ENCODE assay signal across 21 cellular contexts in genomic region chr5:137143244-137143605, GRCh38.
DNase-seq lines count a peak whose midpoint lies in the region; ATAC-seq and TF ChIP-seq lines count a peak whose summit lies in the region.
"Had no signal": no experiment of that assay in that cellular context is flagged by ENCODE, and none has a peak within 500 bp of the region (broad histone marks: within the 10 kb centered on the region; RNA-seq: fewer than 3 reads in every experiment).

No MANE protein-coding gene starts in this region.

- H3K9me2 ChIP-seq in PC-3 (replicated peaks; ENCODE audit: low read length), result no peaks in the 10 kb centered on the region

- no peaks in the 10 kb centered on the region for H3K79me2 ChIP-seq in ACC112 (ENCODE audit: control insufficient read depth, insufficient read depth, low read length, unreplicated experiment)
- no peaks in the 10 kb centered on the region for H3K79me2 ChIP-seq in PC-3 (ENCODE audit: low read length)

- TF ChIP-seq CTCF in PC-3 (conservative IDR thresholded peaks at IDR 0.05; ENCODE audit: low read depth, low read length) (no peak), esophagus muscularis mucosa (IDR thresholded peaks at IDR 0.05) (no peak)

- POLR2A ChIA-PET in PC-3 (lab: Charles Lee; ENCODE audit: unreplicated experiment), result no interaction called here

- H3K27me3 ChIP-seq in ACC112 (ENCODE audit: insufficient read depth, low read length) (no peaks in the 10 kb centered on the region), PC-3 (ENCODE audit: low read length) (no peaks in the 10 kb centered on the region), esophagus muscularis mucosa (no peaks in the 10 kb centered on the region)
- H3K27me3 ChIP-seq: adrenal gland had no signal

- WGBS in esophagus muscularis mucosa, result 69% methylated on average over 4 of the region's 4 CpGs

- BruUV-seq in PC-3 (replicated peaks; lab: Mats Ljungman, UMichigan), result no TSS peak

- H3K9me3 ChIP-seq in PC-3 (ENCODE audit: low read length) (no peaks in the 10 kb centered on the region), esophagus muscularis mucosa (no peaks in the 10 kb centered on the region)
- H3K9me3 ChIP-seq: adrenal gland had no signal

- no peak for ATAC-seq in PC-3
- peak; percentile 19 for ATAC-seq in sciatic nerve
- no peak for ATAC-seq in GM19455 (IDR thresholded peaks at IDR 0.05; ENCODE audit: unreplicated experiment)
- ATAC-seq in GM18505 (IDR thresholded peaks at IDR 0.05; ENCODE audit: unreplicated experiment), result no peak
- ATAC-seq: K562 had no signal

- H2AFZ ChIP-seq in ACC112 (ENCODE audit: low read length, unreplicated experiment) (no peak overlapping the region), PC-3 (ENCODE audit: low read length) (no peak overlapping the region)

- TF ChIP-seq POLR2A in esophagus muscularis mucosa (IDR thresholded peaks at IDR 0.05; ENCODE audit: low read depth), result no peak
- no peak for TF ChIP-seq POLR2A in GM18505 (IDR thresholded peaks at IDR 0.05; ENCODE audit: borderline replicate concordance, extremely low read depth, insufficient read depth, insufficient read length)

- H4K20me1 ChIP-seq in PC-3 (ENCODE audit: low read length), result no peaks in the 10 kb centered on the region

- H3K36me3 ChIP-seq in ACC112 (ENCODE audit: insufficient read depth, low read length), result no peaks in the 10 kb centered on the region
- no peaks in the 10 kb centered on the region for H3K36me3 ChIP-seq in PC-3 (ENCODE audit: low read depth, low read length)
- no peaks in the 10 kb centered on the region for H3K36me3 ChIP-seq in esophagus muscularis mucosa
- H3K36me3 ChIP-seq: adrenal gland had no signal

- no peak for TF ChIP-seq EP300 in esophagus muscularis mucosa (IDR thresholded peaks at IDR 0.05)

- H3K4me3 ChIP-seq in ACC112 (ENCODE audit: low read depth, low read length) (peak overlapping the region; percentile 16; the same call in 1 of the 2 replicates), PC-3 (ENCODE audit: low read length) (no peak overlapping the region), esophagus muscularis mucosa (no peak overlapping the region)
- H3K4me3 ChIP-seq: adrenal gland, GM12878, K562 had no signal

- DNase-seq in PC-3 (no peak), esophagus muscularis mucosa (ENCODE audit: extremely low spot score) (no peak), sciatic nerve (ENCODE audit: low spot score) (no peak), globus pallidus (ENCODE audit: low spot score) (no peak), NCI-H524 treated with DMSO at 0.1 percent for 48 hours (lab: John Stamatoyannopoulos, UW) (no peak)
- DNase-seq: activated CD4-positive, alpha-beta T cell treated with anti-CD3 and anti-CD28 coated beads for 4 hours; activated effector memory CD4-positive, alpha-beta T cell treated with Interleukin-2 at 50 U/mL for 16 hours; central memory CD4-positive, alpha-beta T cell; DMS 273 treated with DMSO at 0.1 percent for 48 hours; GDM1; NCI-H1694 treated with DMSO at 0.1 percent for 48 hours; NCI-H2227 treated with DMSO at 0.1 percent for 48 hours; NK-92 treated with Interleukin-12 subunit alpha and Interleukin-12 subunit beta, amount 100 ng/mL, for 24 hours; trophoblast cell had no signal

- CTCF ChIA-PET in PC-3 (lab: Charles Lee), result interaction anchor here (1.2 kb wide), 1 partner anchor 68 kb away, joined by 7 read pairs; no protein-coding TSS in a partner anchor

- H3K4me1 ChIP-seq in ACC112 (ENCODE audit: control insufficient read depth, insufficient read depth, low read length, unreplicated experiment) (peaks cover 63% of the 10 kb centered on the region), PC-3 (ENCODE audit: insufficient read depth, low read length) (peaks cover 46% of the 10 kb centered on the region), esophagus muscularis mucosa (peaks cover 0 to 26% (median 18%) of the 10 kb centered on the region in 4 donors)

- no peak overlapping the region for H3K9ac ChIP-seq in PC-3 (ENCODE audit: low read length)

- peak overlapping the region; percentile 41 for H3K4me2 ChIP-seq in PC-3 (ENCODE audit: low read length)

- H3F3A ChIP-seq in PC-3 (ENCODE audit: low read length, unreplicated experiment), result no peaks in the 10 kb centered on the region

- intact Hi-C loops in PC-3 (cut with micrococcal nuclease) (no loop called here), esophagus muscularis mucosa (cut with DNase I) (no loop called here), sciatic nerve (cut with DNase I) (no loop called here)

- H3K27ac ChIP-seq in ACC112 (ENCODE audit: low read depth, low read length), result peak overlapping the region; percentile 86
- peak overlapping the region; percentile 29 for H3K27ac ChIP-seq in PC-3 (ENCODE audit: low read length)
- peak overlapping the region; percentile 2 to 62 (median 26) for H3K27ac ChIP-seq in esophagus muscularis mucosa (replicated peaks in 1 of 4)
- H3K27ac ChIP-seq: C4-2B had no signal

Comparison
In these comparisons a context has a peak if more than half of its experiments do, and no peak if none do; other contexts are left out.
1. H3K27ac ChIP-seq: peak in every context shown above with its lines; median percentile 86 in ACC112; 29 in PC-3; 26 in esophagus muscularis mucosa.